ENCODE assay signal across 9 cellular contexts in genomic region chr4:9999956-10000551, GRCh38. TPM values are rescaled to one million over a fixed set of nuclear protein-coding genes. Genes with fewer than 3 reads are reported as not detected.
DNase-seq lines count a peak whose midpoint lies in the region; ATAC-seq lines count a peak whose summit lies in the region.
"Had no signal": no experiment of that assay in that cellular context is flagged by ENCODE, and none has a peak within 500 bp of the region (broad histone marks: within the 10 kb centered on the region; RNA-seq: fewer than 3 reads in every experiment).

No MANE protein-coding gene starts in this region.

- H3K9me2 ChIP-seq in GM23248 (ENCODE audit: insufficient read depth) = no peaks in the 10 kb centered on the region

- no peaks in the 10 kb centered on the region for H3K36me3 ChIP-seq in GM23248 (ENCODE audit: low read depth)

- no peaks in the 10 kb centered on the region for H3K4me1 ChIP-seq in GM23248 (ENCODE audit: insufficient read depth)

- H3K4me3 ChIP-seq in GM23248 = no peak overlapping the region

- H3K27ac Mint-ChIP-seq in activated T-cell treated with anti-CD3 and anti-CD28 coated beads, Interleukin-2, amount 50 U/mL, for 72 hours = no peak overlapping the region
- no peak overlapping the region for H3K27ac Mint-ChIP-seq in stimulated activated memory B cell treated with anti-CD40 and anti-IgM and Interleukin-4, amounts not matched to agents 10 μg/mL and 1 μg/mL and 100 μg/mL, for 72 hours
- no peak overlapping the region for H3K27ac Mint-ChIP-seq in immature natural killer cell
- H3K27ac Mint-ChIP-seq: B cell had no signal

- no peaks in the 10 kb centered on the region for H3K27me3 Mint-ChIP-seq in activated T-cell treated with anti-CD3 and anti-CD28 coated beads, Interleukin-2, amount 50 U/mL, for 72 hours (ENCODE audit: low read depth)
- no peaks in the 10 kb centered on the region for H3K27me3 Mint-ChIP-seq in stimulated activated memory B cell treated with anti-CD40 and anti-IgM and Interleukin-4, amounts not matched to agents 10 μg/mL and 1 μg/mL and 100 μg/mL, for 72 hours
- peaks cover 0 to 9% (median 1%) of the 10 kb centered on the region in 3 donors for H3K27me3 Mint-ChIP-seq in immature natural killer cell (ENCODE audit: low read depth in 3 of 3)
- H3K27me3 Mint-ChIP-seq: B cell had no signal

- H3K27ac ChIP-seq in GM23248 = no peak overlapping the region

- peaks cover 0 to 3% of the 10 kb centered on the region in 2 donors for H3K9me3 Mint-ChIP-seq in activated T-cell treated with anti-CD3 and anti-CD28 coated beads, Interleukin-2, amount 50 U/mL, for 72 hours
- peaks cover 3% of the 10 kb centered on the region for H3K9me3 Mint-ChIP-seq in stimulated activated memory B cell treated with anti-CD40 and anti-IgM and Interleukin-4, amounts not matched to agents 10 μg/mL and 1 μg/mL and 100 μg/mL, for 72 hours
- H3K9me3 Mint-ChIP-seq in immature natural killer cell = no peaks in the 10 kb centered on the region

- H3K79me2 ChIP-seq in GM23248 (ENCODE audit: insufficient read depth) = no peaks in the 10 kb centered on the region

- no peak overlapping the region for H3K4me2 ChIP-seq in GM23248 (ENCODE audit: unreplicated experiment)

- no peak overlapping the region for H2AFZ ChIP-seq in GM23248

- H3K9me3 ChIP-seq in GM23248 (ENCODE audit: low read depth) = no peaks in the 10 kb centered on the region

- DNase-seq in activated T-cell treated with anti-CD3 and anti-CD28 coated beads, Interleukin-2, amount 50 U/mL, for 72 hours = no peak
- no peak for DNase-seq in activated T-cell treated with anti-CD3 and anti-CD28 coated beads, Interleukin-2, amount 50 U/mL, for 1 hour
- DNase-seq in GM23248 (no peak), immature natural killer cell (no peak), HuH-7 (ENCODE audit: low spot score) (no peak)

- ATAC-seq in activated T-cell treated with anti-CD3 and anti-CD28 coated beads, Interleukin-2, amount 50 U/mL, for 72 hours (replicated peaks in 1 of 2) = peak; percentile 62 to 76
- ATAC-seq in GM21737 (IDR thresholded peaks at IDR 0.05; ENCODE audit: unreplicated experiment) (peak; percentile 48), HG03558 (IDR thresholded peaks at IDR 0.05; ENCODE audit: extremely low read depth, unreplicated experiment) (peak; percentile 22)
- peak; percentile 40 for ATAC-seq in stimulated activated memory B cell treated with anti-CD40 and anti-IgM and Interleukin-4, amounts not matched to agents 10 μg/mL and 1 μg/mL and 100 μg/mL, for 72 hours

- H3K4me1 Mint-ChIP-seq in activated T-cell treated with anti-CD3 and anti-CD28 coated beads, Interleukin-2, amount 50 U/mL, for 72 hours (ENCODE audit: low read depth) = peaks cover 59% of the 10 kb centered on the region
- H3K4me1 Mint-ChIP-seq in stimulated activated memory B cell treated with anti-CD40 and anti-IgM and Interleukin-4, amounts not matched to agents 10 μg/mL and 1 μg/mL and 100 μg/mL, for 72 hours = peaks cover 18% of the 10 kb centered on the region
- peaks cover 25 to 30% of the 10 kb centered on the region in 2 donors for H3K4me1 Mint-ChIP-seq in immature natural killer cell

- no peak overlapping the region for H3K9ac ChIP-seq in GM23248

- 73 to 80% methylated on average over 4 of the region's 4 CpGs for WGBS in GM23248 (ENCODE audit: low coverage in 1 of 2, low lambda C conversion rate in 2 of 2, missing lambda C conversion rate in 2 of 2), 2 experiments

- no peaks in the 10 kb centered on the region for H3K27me3 ChIP-seq in GM23248 (replicated peaks; ENCODE audit: insufficient read depth)

- H4K20me1 ChIP-seq in GM23248 (ENCODE audit: insufficient read depth) = no peaks in the 10 kb centered on the region

- no peaks in the 10 kb centered on the region for H3F3A ChIP-seq in GM23248 (ENCODE audit: insufficient read depth)

- peak overlapping the region; percentile 4 to 14 for H3K4me3 Mint-ChIP-seq in activated T-cell treated with anti-CD3 and anti-CD28 coated beads, Interleukin-2, amount 50 U/mL, for 72 hours
- no peak overlapping the region for H3K4me3 Mint-ChIP-seq in stimulated activated memory B cell treated with anti-CD40 and anti-IgM and Interleukin-4, amounts not matched to agents 10 μg/mL and 1 μg/mL and 100 μg/mL, for 72 hours
- no peak overlapping the region for H3K4me3 Mint-ChIP-seq in immature natural killer cell
- H3K4me3 Mint-ChIP-seq: B cell had no signal

- in situ Hi-C loops in GM23248 (cut with MboI) = no loop called here

- peaks cover 0 to 4% of the 10 kb centered on the region in 2 donors for H3K36me3 Mint-ChIP-seq in activated T-cell treated with anti-CD3 and anti-CD28 coated beads, Interleukin-2, amount 50 U/mL, for 72 hours (ENCODE audit: insufficient read depth in 2 of 2)
- peaks cover 5% of the 10 kb centered on the region for H3K36me3 Mint-ChIP-seq in stimulated activated memory B cell treated with anti-CD40 and anti-IgM and Interleukin-4, amounts not matched to agents 10 μg/mL and 1 μg/mL and 100 μg/mL, for 72 hours
- peaks cover 0 to 4% (median 0%) of the 10 kb centered on the region in 3 donors for H3K36me3 Mint-ChIP-seq in immature natural killer cell

RNA-seq across cellular contexts. Expression of gene SLC2A9, which starts 21.2 kb away (rescaled TPM):
- total RNA-seq in activated T-cell treated with anti-CD3 and anti-CD28 coated beads, Interleukin-2, amount 50 U/mL, for 72 hours = 1 to 10 TPM; 1.1 to 1.7 TPM
- total RNA-seq in GM23248 (2014; rRNA removed; shearing (Covaris generic)) = 0.25 and 2.8 TPM in 2 replicates
- polyA plus RNA-seq in GM23248 (2016; fragmentation: Nextera tagmentation; extraction: Ambion mirVana) = 3.5 and 3.8 TPM in 2 replicates
- 1 to 10 TPM in 2 of 3 donors, not detected in 1; 1.4 to 2.3 TPM for polyA plus RNA-seq in immature natural killer cell

Comparison
In these comparisons a context has a peak if more than half of its experiments do, and no peak if none do; other contexts are left out.
1. H3K4me3 Mint-ChIP-seq: peak in activated T-cell treated with anti-CD3 and anti-CD28 coated beads, Interleukin-2, amount 50 U/mL, for 72 hours (2 of 2); none in stimulated activated memory B cell treated with anti-CD40 and anti-IgM and Interleukin-4, amounts not matched to agents 10 μg/mL and 1 μg/mL and 100 μg/mL, for 72 hours (single experiment) and immature natural killer cell (0 of 5).
2. Peak in every context shown above with its lines, with median percentiles within 50 percentile points of each other: ATAC-seq.